In the genomic region with DNA sequence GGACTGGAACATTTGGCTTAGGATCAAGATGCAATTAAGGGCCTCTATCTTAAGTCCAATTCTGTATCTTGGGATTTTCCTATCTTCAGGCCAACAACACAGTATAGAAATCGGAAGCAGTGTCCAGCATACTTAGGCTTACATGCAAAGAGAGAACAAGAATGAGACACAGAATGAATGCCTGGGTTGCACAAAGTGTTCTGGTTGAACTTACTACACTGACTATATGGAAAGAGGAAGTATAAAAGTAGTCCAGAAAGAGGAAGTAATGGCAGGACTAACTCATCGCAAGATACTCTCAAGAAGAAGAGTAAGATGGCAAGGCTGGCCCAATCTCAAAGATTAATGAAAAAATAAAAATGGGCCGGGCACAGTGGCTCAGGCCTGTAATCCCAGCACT, we compare ENCODE assay signal across 1 cellular context.
TF ChIP-seq lines count a peak whose summit lies in the region.

No MANE protein-coding gene starts in this region.

TF ChIP-seq in HepG2, 621 proteins besides CTCF, POLR2A, EP300 and RAD21 (continued from another document):
- TF ChIP-seq ZNF34 (CRISPR knock-in tag; IDR thresholded peaks at IDR 0.05; ENCODE audit: borderline replicate concordance) = no peak
- no peak for TF ChIP-seq RFX1 (IDR thresholded peaks at IDR 0.05)
- TF ChIP-seq ZBTB8A (CRISPR knock-in tag; IDR thresholded peaks at IDR 0.05; ENCODE audit: borderline replicate concordance, low read depth) = no peak
